ENCODE assay signal across 17 cellular contexts in genomic region chr17:2427910-2428309, GRCh38. TPM values are rescaled to one million over a fixed set of nuclear protein-coding genes. Genes with fewer than 3 reads are reported as not detected.
A peak's percentile ranks its signal among the peaks of the same experiment; 100 is the strongest.
DNase-seq lines count a peak whose midpoint lies in the region; ATAC-seq and TF ChIP-seq lines count a peak whose summit lies in the region.
"Had no signal": no experiment of that assay in that cellular context is flagged by ENCODE, and none has a peak within 500 bp of the region (broad histone marks: within the 10 kb centered on the region; RNA-seq: fewer than 3 reads in every experiment).

No MANE protein-coding gene starts in this region.

- H4K20me1 ChIP-seq in GM23338 (replicated peaks; ENCODE audit: insufficient read depth) = peaks cover 13% of the 10 kb centered on the region; the same call in 1 of the 2 replicates
- H4K20me1 ChIP-seq: BLaER1 had no signal

- H3K27ac Mint-ChIP-seq in activated T-cell treated with anti-CD3 and anti-CD28 coated beads, Interleukin-2, amount 50 U/mL, for 24 hours = peak overlapping the region; percentile 38
- H3K27ac Mint-ChIP-seq in GM23338 = no peak overlapping the region
- peak overlapping the region; percentile 23 for H3K27ac Mint-ChIP-seq in activated T-helper 17 cell treated with anti-CD3 and anti-CD28 coated beads, Interleukin-2, amount 50 U/mL, for 72 hours
- peak overlapping the region; percentile 44 for H3K27ac Mint-ChIP-seq in stimulated activated memory B cell treated with anti-CD40 and anti-IgM and Interleukin-4, amounts not matched to agents 10 μg/mL and 1 μg/mL and 100 μg/mL, for 72 hours

- H3K9me2 ChIP-seq in GM23338 (ENCODE audit: insufficient read depth) = no peaks in the 10 kb centered on the region

- H3K27me3 Mint-ChIP-seq in activated T-cell treated with anti-CD3 and anti-CD28 coated beads, Interleukin-2, amount 50 U/mL, for 24 hours = no peaks in the 10 kb centered on the region
- H3K27me3 Mint-ChIP-seq in activated T-cell treated with anti-CD3 and anti-CD28 coated beads, Interleukin-2, amount 50 U/mL, for 4 hours (ENCODE audit: low read depth) = no peaks in the 10 kb centered on the region
- H3K27me3 Mint-ChIP-seq in GM23338 (ENCODE audit: insufficient read depth, low read depth, poor library complexity) = no peaks in the 10 kb centered on the region
- no peaks in the 10 kb centered on the region for H3K27me3 Mint-ChIP-seq in activated T-helper 17 cell treated with anti-CD3 and anti-CD28 coated beads, Interleukin-2, amount 50 U/mL, for 72 hours
- no peaks in the 10 kb centered on the region for H3K27me3 Mint-ChIP-seq in stimulated activated memory B cell treated with anti-CD40 and anti-IgM and Interleukin-4, amounts not matched to agents 10 μg/mL and 1 μg/mL and 100 μg/mL, for 72 hours
- H3K27me3 Mint-ChIP-seq: CD8-positive, alpha-beta memory T cell had no signal

- peaks cover 6% of the 10 kb centered on the region for H3K36me3 ChIP-seq in GM23338 (ENCODE audit: insufficient read depth)
- peaks cover 0 to 8% (median 8%) of the 10 kb centered on the region in 3 donors for H3K36me3 ChIP-seq in tibial artery

- H3K4me2 ChIP-seq in GM23338 = no peak overlapping the region
- H3K4me2 ChIP-seq: BLaER1 had no signal

- DNase-seq in activated T-cell treated with anti-CD3 and anti-CD28 coated beads, Interleukin-2, amount 50 U/mL, for 24 hours = no peak
- DNase-seq in activated T-cell treated with anti-CD3 and anti-CD28 coated beads, Interleukin-2, amount 50 U/mL, for 4 hours = no peak
- DNase-seq in GM23338 (ENCODE audit: low spot score) (no peak), tibial artery (no peak)
- DNase-seq: 8988T; AML-193; CD8-positive, alpha-beta memory T cell; DMS53; GF-D8; GOT3; H9 had no signal

- no peaks in the 10 kb centered on the region for H3F3A ChIP-seq in GM23338 (replicated peaks; ENCODE audit: low read depth)

- H3K36me3 Mint-ChIP-seq in activated T-cell treated with anti-CD3 and anti-CD28 coated beads, Interleukin-2, amount 50 U/mL, for 24 hours (ENCODE audit: low read depth) = peaks cover 47% of the 10 kb centered on the region
- peaks cover 14% of the 10 kb centered on the region for H3K36me3 Mint-ChIP-seq in activated T-cell treated with anti-CD3 and anti-CD28 coated beads, Interleukin-2, amount 50 U/mL, for 4 hours (ENCODE audit: insufficient read depth)
- peaks cover 27% of the 10 kb centered on the region for H3K36me3 Mint-ChIP-seq in GM23338 (ENCODE audit: low read depth)
- H3K36me3 Mint-ChIP-seq in activated T-helper 17 cell treated with anti-CD3 and anti-CD28 coated beads, Interleukin-2, amount 50 U/mL, for 72 hours (ENCODE audit: low read depth) = peaks cover 52% of the 10 kb centered on the region
- H3K36me3 Mint-ChIP-seq in stimulated activated memory B cell treated with anti-CD40 and anti-IgM and Interleukin-4, amounts not matched to agents 10 μg/mL and 1 μg/mL and 100 μg/mL, for 72 hours = peaks cover 35% of the 10 kb centered on the region

- H3K4me3 ChIP-seq in GM23338 = no peak overlapping the region
- no peak overlapping the region for H3K4me3 ChIP-seq in tibial artery
- H3K4me3 ChIP-seq: BLaER1 had no signal

- 0 out of 2 replicates have a peak overlapping the region, but pooled peaks have one; percentile 39 for H3K27ac ChIP-seq in GM23338 (ENCODE audit: low read depth)
- H3K27ac ChIP-seq in tibial artery = no peak overlapping the region
- H3K27ac ChIP-seq: BLaER1, HL-60 had no signal

- TF ChIP-seq CTCF in GM23338 (conservative IDR thresholded peaks at IDR 0.05; ENCODE audit: low read depth in 2 of 2) (no peak), tibial artery (IDR thresholded peaks at IDR 0.05) (no peak)

- intact Hi-C loops in tibial artery (cut with DNase I; ENCODE audit: low total_unique reads) = no loop called here

- no peak overlapping the region for H3K4me3 Mint-ChIP-seq in activated T-cell treated with anti-CD3 and anti-CD28 coated beads, Interleukin-2, amount 50 U/mL, for 24 hours
- no peak overlapping the region for H3K4me3 Mint-ChIP-seq in activated T-cell treated with anti-CD3 and anti-CD28 coated beads, Interleukin-2, amount 50 U/mL, for 4 hours
- H3K4me3 Mint-ChIP-seq in GM23338 = no peak overlapping the region
- H3K4me3 Mint-ChIP-seq in activated T-helper 17 cell treated with anti-CD3 and anti-CD28 coated beads, Interleukin-2, amount 50 U/mL, for 72 hours = no peak overlapping the region
- H3K4me3 Mint-ChIP-seq in stimulated activated memory B cell treated with anti-CD40 and anti-IgM and Interleukin-4, amounts not matched to agents 10 μg/mL and 1 μg/mL and 100 μg/mL, for 72 hours = no peak overlapping the region
- H3K4me3 Mint-ChIP-seq: CD8-positive, alpha-beta memory T cell; H9 had no signal

- H3K79me2 ChIP-seq in GM23338 (replicated peaks; ENCODE audit: insufficient read depth) = peaks cover 20% of the 10 kb centered on the region

- H3K9me3 Mint-ChIP-seq in activated T-cell treated with anti-CD3 and anti-CD28 coated beads, Interleukin-2, amount 50 U/mL, for 24 hours = no peaks in the 10 kb centered on the region
- no peaks in the 10 kb centered on the region for H3K9me3 Mint-ChIP-seq in activated T-cell treated with anti-CD3 and anti-CD28 coated beads, Interleukin-2, amount 50 U/mL, for 4 hours
- H3K9me3 Mint-ChIP-seq in GM23338 = no peaks in the 10 kb centered on the region
- no peaks in the 10 kb centered on the region for H3K9me3 Mint-ChIP-seq in activated T-helper 17 cell treated with anti-CD3 and anti-CD28 coated beads, Interleukin-2, amount 50 U/mL, for 72 hours
- no peaks in the 10 kb centered on the region for H3K9me3 Mint-ChIP-seq in stimulated activated memory B cell treated with anti-CD40 and anti-IgM and Interleukin-4, amounts not matched to agents 10 μg/mL and 1 μg/mL and 100 μg/mL, for 72 hours
- H3K9me3 Mint-ChIP-seq: CD8-positive, alpha-beta memory T cell; H9 had no signal

- no peak for ATAC-seq in activated T-cell treated with anti-CD3 and anti-CD28 coated beads, Interleukin-2, amount 50 U/mL, for 4 hours
- ATAC-seq in GM23338 (no peak), GM18867 (IDR thresholded peaks at IDR 0.05; ENCODE audit: unreplicated experiment) (no peak), GM21619 (IDR thresholded peaks at IDR 0.05; ENCODE audit: unreplicated experiment) (no peak)
- ATAC-seq in activated T-helper 17 cell treated with anti-CD3 and anti-CD28 coated beads, Interleukin-2, amount 50 U/mL, for 72 hours (replicated peaks) = no peak
- no peak for ATAC-seq in stimulated activated memory B cell treated with anti-CD40 and anti-IgM and Interleukin-4, amounts not matched to agents 10 μg/mL and 1 μg/mL and 100 μg/mL, for 72 hours

- no peaks in the 10 kb centered on the region for H3K4me1 Mint-ChIP-seq in activated T-cell treated with anti-CD3 and anti-CD28 coated beads, Interleukin-2, amount 50 U/mL, for 24 hours (ENCODE audit: low read depth)
- no peaks in the 10 kb centered on the region for H3K4me1 Mint-ChIP-seq in activated T-cell treated with anti-CD3 and anti-CD28 coated beads, Interleukin-2, amount 50 U/mL, for 4 hours (ENCODE audit: low read depth)
- H3K4me1 Mint-ChIP-seq in GM23338 = peaks cover under 1% of the 10 kb centered on the region; the same call in 1 of the 3 replicates
- peaks cover 2% of the 10 kb centered on the region for H3K4me1 Mint-ChIP-seq in activated T-helper 17 cell treated with anti-CD3 and anti-CD28 coated beads, Interleukin-2, amount 50 U/mL, for 72 hours
- no peaks in the 10 kb centered on the region for H3K4me1 Mint-ChIP-seq in stimulated activated memory B cell treated with anti-CD40 and anti-IgM and Interleukin-4, amounts not matched to agents 10 μg/mL and 1 μg/mL and 100 μg/mL, for 72 hours

- H3K4me1 ChIP-seq in GM23338 (ENCODE audit: insufficient read depth) (no peaks in the 10 kb centered on the region), tibial artery (no peaks in the 10 kb centered on the region)

- H3K9me3 ChIP-seq in tibial artery = no peaks in the 10 kb centered on the region
- H3K9me3 ChIP-seq: BLaER1 had no signal

- H3K27me3 ChIP-seq in GM23338 (ENCODE audit: insufficient read depth) (no peaks in the 10 kb centered on the region), tibial artery (no peaks in the 10 kb centered on the region)
- H3K27me3 ChIP-seq: BLaER1 had no signal

- no peak overlapping the region for H2AFZ ChIP-seq in GM23338

TF ChIP-seq in GM23338, 12 proteins besides CTCF, POLR2A, EP300 and RAD21 (continues in another document):
- no peak for TF ChIP-seq STAT1 (IDR thresholded peaks at IDR 0.05; ENCODE audit: unreplicated experiment)

RNA-seq across cellular contexts. Expression of gene MNT, which starts 27.1 kb away (rescaled TPM):
- total RNA-seq in activated T-cell treated with anti-CD3 and anti-CD28 coated beads, Interleukin-2, amount 50 U/mL, for 4 hours = 10 to 100 TPM; 27.8 to 30.7 (median 29.5) TPM
- total RNA-seq in GM23338 (2014; rRNA removed; shearing (Covaris generic)) = 6.4 and 10.4 TPM in 2 replicates
- 5.7 and 6.7 TPM in 2 replicates for polyA plus RNA-seq in GM23338 (2016; fragmentation: Nextera tagmentation; extraction: Ambion mirVana)
- total RNA-seq in activated T-helper 17 cell treated with anti-CD3 and anti-CD28 coated beads, Interleukin-2, amount 50 U/mL, for 72 hours = 10 to 100 TPM; 28.7 to 33.2 TPM
